In the genomic region with DNA sequence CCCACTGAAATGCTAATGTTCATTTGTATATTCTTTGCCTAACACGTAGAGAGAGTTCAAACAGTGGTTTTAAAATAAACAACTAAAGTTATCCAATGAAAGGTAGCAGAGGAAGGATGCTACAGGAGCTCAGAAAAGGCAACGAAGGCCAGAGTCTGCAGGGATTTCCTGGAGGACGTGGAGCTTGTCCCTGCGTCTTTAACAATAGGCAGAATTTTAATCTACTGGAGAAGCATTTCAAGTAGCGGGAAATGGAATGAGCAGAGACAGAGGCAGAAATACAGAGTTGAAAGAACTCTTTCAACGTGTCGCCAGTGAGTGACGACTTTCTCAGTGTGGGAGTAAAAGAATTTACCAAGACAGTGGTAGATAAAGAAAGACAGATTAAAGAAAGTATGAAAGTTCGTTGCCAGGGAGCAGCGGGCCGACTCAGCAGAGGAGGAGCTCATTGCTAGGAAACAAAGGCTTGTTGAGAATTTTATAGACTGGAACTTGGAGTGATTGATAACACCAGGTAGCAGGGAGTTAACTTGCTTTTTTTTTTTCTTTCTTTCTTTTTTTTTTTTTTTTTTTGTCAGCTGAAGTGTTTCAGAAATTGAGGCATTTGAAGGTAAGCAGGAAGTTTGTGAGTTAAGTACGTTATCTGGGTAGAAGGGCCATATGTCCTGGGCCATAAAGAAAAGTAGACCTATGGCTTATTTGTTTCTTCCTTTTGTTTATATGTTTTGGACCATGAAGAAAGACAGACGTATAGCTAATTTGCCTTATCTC, we compare ENCODE assay signal across 8 cellular contexts. TPM values are rescaled to one million over a fixed set of nuclear protein-coding genes. Genes with fewer than 3 reads are reported as not detected.
DNase-seq lines count a peak whose midpoint lies in the region; ATAC-seq lines count a peak whose summit lies in the region.

No MANE protein-coding gene starts in this region.

- H3K4me3 Mint-ChIP-seq in activated CD4-positive, alpha-beta memory T cell treated with anti-CD3 and anti-CD28 coated beads, Interleukin-2, amount 10 ng/mL, durations not matched to agents 7 days and 5 days = peak overlapping the region; percentile 100

- POLR2A ChIA-PET in activated CD4-positive, alpha-beta memory T cell treated with anti-CD3 and anti-CD28 coated beads, Interleukin-2, amount 10 ng/mL, durations not matched to agents 7 days and 5 days (lab: Charles Lee) = interaction anchor here (0.8 to 2.0 kb wide), 6 partner anchors 23 to 420 kb away, joined by 3 to 20 read pairs (median 4); a partner anchor contains a TSS

- peak overlapping the region; percentile 90 for H3K27ac Mint-ChIP-seq in activated CD4-positive, alpha-beta memory T cell treated with anti-CD3 and anti-CD28 coated beads, Interleukin-2, amount 10 ng/mL, durations not matched to agents 7 days and 5 days

- H3K9me3 Mint-ChIP-seq in activated CD4-positive, alpha-beta memory T cell treated with anti-CD3 and anti-CD28 coated beads, Interleukin-2, amount 10 ng/mL, durations not matched to agents 7 days and 5 days = no peaks in the 10 kb centered on the region

- H3K36me3 Mint-ChIP-seq in activated CD4-positive, alpha-beta memory T cell treated with anti-CD3 and anti-CD28 coated beads, Interleukin-2, amount 10 ng/mL, durations not matched to agents 7 days and 5 days (ENCODE audit: low read depth) = peaks cover 6% of the 10 kb centered on the region

- H3K27ac ChIP-seq in epithelial cell of prostate (peak overlapping the region; percentile 56), mucosa of rectum (ENCODE audit: low read depth in 2 of 2, low read length in 2 of 2) (peak overlapping the region; percentile 63 to 73), temporal lobe (ENCODE audit: low read depth, low read length) (peak overlapping the region; percentile 69)

- peak overlapping the region; percentile 73 to 85 for H3K9ac ChIP-seq in mucosa of rectum (ENCODE audit: low read depth in 1 of 2, low read length in 2 of 2)

- DNase-seq in DMS53 (lab: John Stamatoyannopoulos, UW) (peak; percentile 55), DMS53 treated with DMSO at 0.1 percent for 48 hours (lab: John Stamatoyannopoulos, UW; ENCODE audit: unreplicated experiment) (no peak), NCI-H1417 (lab: John Stamatoyannopoulos, UW) (peak; percentile 74 to 91 (median 77)), epithelial cell of prostate (ENCODE audit: low read depth, low spot score) (no peak)
- DNase-seq in activated CD4-positive, alpha-beta memory T cell treated with anti-CD3 and anti-CD28 coated beads, Interleukin-2, amount 10 ng/mL, durations not matched to agents 7 days and 5 days = peak; percentile 24

- ATAC-seq in HG02571 (IDR thresholded peaks at IDR 0.05; ENCODE audit: unreplicated experiment) = peak; percentile 26

- peaks cover 36% of the 10 kb centered on the region for H3K4me1 Mint-ChIP-seq in activated CD4-positive, alpha-beta memory T cell treated with anti-CD3 and anti-CD28 coated beads, Interleukin-2, amount 10 ng/mL, durations not matched to agents 7 days and 5 days

- H3K4me1 ChIP-seq in mucosa of rectum (ENCODE audit: control insufficient read depth in 2 of 2, insufficient read depth in 2 of 2, low read length in 2 of 2) = peaks cover 2 to 10% of the 10 kb centered on the region in 2 donors

- H3K27me3 ChIP-seq in mucosa of rectum (ENCODE audit: control insufficient read depth in 2 of 2, insufficient read depth in 2 of 2, low read length in 2 of 2) = no peaks in the 10 kb centered on the region

- CTCF ChIA-PET in activated CD4-positive, alpha-beta memory T cell treated with anti-CD3 and anti-CD28 coated beads, Interleukin-2, amount 10 ng/mL, durations not matched to agents 7 days and 5 days (lab: Charles Lee) = interaction anchor here (0.5 to 3.6 kb wide), 10 partner anchors 12 to 1046 kb away, joined by 3 to 17 read pairs (median 4); no protein-coding TSS in a partner anchor

- H3K9me3 ChIP-seq in mucosa of rectum (ENCODE audit: control insufficient read depth in 2 of 2, low read length in 2 of 2) = no peaks in the 10 kb centered on the region

- peak overlapping the region; percentile 81 to 97 for H3K4me3 ChIP-seq in mucosa of rectum (ENCODE audit: low read length in 2 of 2)

- H3K27me3 Mint-ChIP-seq in activated CD4-positive, alpha-beta memory T cell treated with anti-CD3 and anti-CD28 coated beads, Interleukin-2, amount 10 ng/mL, durations not matched to agents 7 days and 5 days = peaks cover 7% of the 10 kb centered on the region

- H3K36me3 ChIP-seq in mucosa of rectum (ENCODE audit: control insufficient read depth in 2 of 2, insufficient read depth in 2 of 2, low read length in 2 of 2) = no peaks in the 10 kb centered on the region

RNA-seq across cellular contexts. Expression of a gene that starts 0.6 kb away (rescaled TPM):
- 10 to 100 TPM; 30.5 to 31.1 TPM for total RNA-seq in activated CD4-positive, alpha-beta memory T cell treated with anti-CD3 and anti-CD28 coated beads, Interleukin-2, amount 10 ng/mL, durations not matched to agents 7 days and 5 days
- total RNA-seq in temporal lobe = 97.4 TPM

RNA-seq across cellular contexts. Expression of a gene that starts 29.9 kb away (rescaled TPM):
- 10 to 100 TPM; 55.4 to 55.6 TPM for total RNA-seq in activated CD4-positive, alpha-beta memory T cell treated with anti-CD3 and anti-CD28 coated beads, Interleukin-2, amount 10 ng/mL, durations not matched to agents 7 days and 5 days
- total RNA-seq in temporal lobe = 86.3 TPM

Comparison
In these comparisons a context has a peak if more than half of its experiments do, and no peak if none do; other contexts are left out.
1. DNase-seq: peak in DMS53 (single experiment), NCI-H1417 (3 of 3) and activated CD4-positive, alpha-beta memory T cell treated with anti-CD3 and anti-CD28 coated beads, Interleukin-2, amount 10 ng/mL, durations not matched to agents 7 days and 5 days (single experiment); none in DMS53 treated with DMSO at 0.1 percent for 48 hours (single experiment) and epithelial cell of prostate (single experiment).
2. Peak in every context shown above with its lines, with median percentiles within 50 percentile points of each other: H3K27ac ChIP-seq.